Comparison of ENCODE assay signal across 1 cellular context in the genomic region with DNA sequence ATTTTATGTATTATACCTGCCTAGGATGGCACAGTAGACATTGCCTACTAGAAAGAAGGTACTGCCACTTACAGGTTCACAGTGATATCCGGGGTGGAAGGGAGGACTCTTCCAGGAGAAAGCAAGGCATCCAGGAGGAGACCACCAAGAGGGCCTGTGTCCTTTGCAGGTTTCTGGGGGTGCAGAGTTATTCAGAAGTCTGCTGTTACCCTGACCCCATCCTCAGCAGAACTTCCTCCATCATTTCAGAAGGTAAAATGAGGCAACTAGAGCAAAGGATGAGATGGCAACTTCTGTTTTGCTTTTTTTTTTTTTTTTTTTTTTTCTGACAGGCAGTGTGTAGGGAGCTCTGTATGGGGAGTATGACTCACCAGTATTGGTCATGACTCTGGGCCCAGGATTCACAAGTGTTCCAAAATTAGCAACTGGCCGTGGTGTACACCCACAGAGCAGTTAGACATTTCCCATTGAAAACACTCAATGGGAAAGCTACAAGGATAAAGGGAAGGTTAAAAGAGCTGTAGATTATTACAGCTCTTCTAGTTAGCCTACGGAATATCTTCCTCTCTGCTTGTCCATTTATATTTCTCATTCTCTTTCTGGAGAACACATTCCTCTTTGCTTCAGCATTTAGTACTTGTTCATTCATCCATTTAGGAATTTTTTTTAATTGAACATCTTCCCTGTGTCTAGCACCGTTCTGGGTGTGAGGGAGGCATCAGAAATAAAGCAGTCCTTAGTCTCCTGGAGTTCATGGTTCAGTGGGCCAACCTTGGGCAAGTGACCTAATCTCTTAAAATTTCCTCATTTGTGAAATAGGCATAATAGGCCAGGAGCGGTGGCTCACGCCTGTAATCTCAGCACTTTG.
A peak's percentile ranks its signal among the peaks of the same experiment; 100 is the strongest.
TF ChIP-seq lines count a peak whose summit lies in the region.

No MANE protein-coding gene starts in this region.

TF ChIP-seq in K562, 482 proteins besides CTCF, POLR2A, EP300 and RAD21 (continued from another document and continues in another):
- TF ChIP-seq RFX7 (CRISPR knock-in tag; IDR thresholded peaks at IDR 0.05) (no peak), ZNF140 (CRISPR knock-in tag; IDR thresholded peaks at IDR 0.05) (no peak), TCF15 (CRISPR knock-in tag; IDR thresholded peaks at IDR 0.05) (no peak), SMAD3 (CRISPR knock-in tag; conservative IDR thresholded peaks at IDR 0.05) (0 out of 2 replicates have a peak, but pooled peaks have one; percentile 4), IRF9 (tag; IDR thresholded peaks at IDR 0.05) (peak; percentile 45; the same call in 1 of the 2 replicates), ILF3 (IDR thresholded peaks at IDR 0.05; ENCODE audit: borderline replicate concordance) (no peak), TAF9B (IDR thresholded peaks at IDR 0.05; ENCODE audit: partially characterized antibody) (no peak), GATAD2B (IDR thresholded peaks at IDR 0.05; ENCODE audit: borderline replicate concordance) (0 out of 2 replicates have a peak, but pooled peaks have one; percentile 26), ZNF764 (CRISPR knock-in tag; IDR thresholded peaks at IDR 0.05; ENCODE audit: low read depth) (no peak), ZNF24 (IDR thresholded peaks at IDR 0.05) (no peak), ZNF347 (CRISPR knock-in tag; IDR thresholded peaks at IDR 0.05; ENCODE audit: low read depth) (no peak), ZNF561 (CRISPR knock-in tag; conservative IDR thresholded peaks at IDR 0.05) (no peak), HMGN3 (IDR thresholded peaks at IDR 0.05; ENCODE audit: borderline replicate concordance, extremely low read depth, insufficient read length, low read depth, low read length) (no peak), RBM17 (IDR thresholded peaks at IDR 0.05; ENCODE audit: borderline replicate concordance, low read depth, low read length) (no peak), ZNF583 (CRISPR knock-in tag; IDR thresholded peaks at IDR 0.05) (0 out of 2 replicates have a peak, but pooled peaks have one; percentile 54), TARDBP (IDR thresholded peaks at IDR 0.05) (no peak), FOXA1 (IDR thresholded peaks at IDR 0.05; ENCODE audit: borderline replicate concordance) (no peak), ZNF3 (CRISPR knock-in tag; IDR thresholded peaks at IDR 0.05) (no peak), ZNF780A (CRISPR knock-in tag; IDR thresholded peaks at IDR 0.05) (no peak), ILK (tag; IDR thresholded peaks at IDR 0.05; ENCODE audit: borderline replicate concordance, low read depth) (no peak), E2F6 (IDR thresholded peaks at IDR 0.05; ENCODE audit: borderline replicate concordance in 1 of 2, extremely low read depth in 1 of 2, insufficient read depth in 1 of 2, insufficient read length in 1 of 2, low read depth in 1 of 2, low read length in 1 of 2, poor library complexity in 1 of 2, severe bottlenecking in 1 of 2) (peak in 1 of 2 experiments; percentile 39), JUND (IDR thresholded peaks at IDR 0.05; ENCODE audit: borderline replicate concordance, low read depth, low read length) (peak; percentile 99), JUND (tag; IDR thresholded peaks at IDR 0.05; ENCODE audit: borderline replicate concordance, low read depth, low read length) (peak; percentile 98), GABPB1 (CRISPR knock-in tag; IDR thresholded peaks at IDR 0.05) (peak; percentile 50; the same call in 1 of the 2 replicates), HDAC1 (IDR thresholded peaks at IDR 0.05) (peak in 1 of 2 experiments; percentile 45; a peak in 2 of 4 replicates), CBX3 (IDR thresholded peaks at IDR 0.05; ENCODE audit: borderline replicate concordance in 1 of 2, low read length in 2 of 2) (peak in 1 of 2 experiments; percentile 85; a peak in 1 of 3 replicates), RBM22 (IDR thresholded peaks at IDR 0.05; ENCODE audit: low read depth, low read length, poor library complexity, severe bottlenecking) (no peak), FOS (IDR thresholded peaks at IDR 0.05; ENCODE audit: extremely low read depth, insufficient read length) (peak; percentile 80), SMARCA4 (IDR thresholded peaks at IDR 0.05) (peak; percentile 97), MCM7 (IDR thresholded peaks at IDR 0.05) (no peak)
- TF ChIP-seq, protein P1, sequence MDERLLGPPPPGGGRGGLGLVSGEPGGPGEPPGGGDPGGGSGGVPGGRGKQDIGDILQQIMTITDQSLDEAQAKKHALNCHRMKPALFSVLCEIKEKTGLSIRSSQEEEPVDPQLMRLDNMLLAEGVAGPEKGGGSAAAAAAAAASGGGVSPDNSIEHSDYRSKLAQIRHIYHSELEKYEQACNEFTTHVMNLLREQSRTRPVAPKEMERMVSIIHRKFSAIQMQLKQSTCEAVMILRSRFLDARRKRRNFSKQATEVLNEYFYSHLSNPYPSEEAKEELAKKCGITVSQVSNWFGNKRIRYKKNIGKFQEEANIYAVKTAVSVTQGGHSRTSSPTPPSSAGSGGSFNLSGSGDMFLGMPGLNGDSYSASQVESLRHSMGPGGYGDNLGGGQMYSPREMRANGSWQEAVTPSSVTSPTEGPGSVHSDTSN (CRISPR knock-in tag; IDR thresholded peaks at IDR 0.05; ENCODE audit: low read depth), result no peak
- TF ChIP-seq, protein P1 (tag; conservative IDR thresholded peaks at IDR 0.05; ENCODE audit: low read depth), result peak; percentile 73; the same call in 1 of the 2 replicates
- TF ChIP-seq, protein P2, sequence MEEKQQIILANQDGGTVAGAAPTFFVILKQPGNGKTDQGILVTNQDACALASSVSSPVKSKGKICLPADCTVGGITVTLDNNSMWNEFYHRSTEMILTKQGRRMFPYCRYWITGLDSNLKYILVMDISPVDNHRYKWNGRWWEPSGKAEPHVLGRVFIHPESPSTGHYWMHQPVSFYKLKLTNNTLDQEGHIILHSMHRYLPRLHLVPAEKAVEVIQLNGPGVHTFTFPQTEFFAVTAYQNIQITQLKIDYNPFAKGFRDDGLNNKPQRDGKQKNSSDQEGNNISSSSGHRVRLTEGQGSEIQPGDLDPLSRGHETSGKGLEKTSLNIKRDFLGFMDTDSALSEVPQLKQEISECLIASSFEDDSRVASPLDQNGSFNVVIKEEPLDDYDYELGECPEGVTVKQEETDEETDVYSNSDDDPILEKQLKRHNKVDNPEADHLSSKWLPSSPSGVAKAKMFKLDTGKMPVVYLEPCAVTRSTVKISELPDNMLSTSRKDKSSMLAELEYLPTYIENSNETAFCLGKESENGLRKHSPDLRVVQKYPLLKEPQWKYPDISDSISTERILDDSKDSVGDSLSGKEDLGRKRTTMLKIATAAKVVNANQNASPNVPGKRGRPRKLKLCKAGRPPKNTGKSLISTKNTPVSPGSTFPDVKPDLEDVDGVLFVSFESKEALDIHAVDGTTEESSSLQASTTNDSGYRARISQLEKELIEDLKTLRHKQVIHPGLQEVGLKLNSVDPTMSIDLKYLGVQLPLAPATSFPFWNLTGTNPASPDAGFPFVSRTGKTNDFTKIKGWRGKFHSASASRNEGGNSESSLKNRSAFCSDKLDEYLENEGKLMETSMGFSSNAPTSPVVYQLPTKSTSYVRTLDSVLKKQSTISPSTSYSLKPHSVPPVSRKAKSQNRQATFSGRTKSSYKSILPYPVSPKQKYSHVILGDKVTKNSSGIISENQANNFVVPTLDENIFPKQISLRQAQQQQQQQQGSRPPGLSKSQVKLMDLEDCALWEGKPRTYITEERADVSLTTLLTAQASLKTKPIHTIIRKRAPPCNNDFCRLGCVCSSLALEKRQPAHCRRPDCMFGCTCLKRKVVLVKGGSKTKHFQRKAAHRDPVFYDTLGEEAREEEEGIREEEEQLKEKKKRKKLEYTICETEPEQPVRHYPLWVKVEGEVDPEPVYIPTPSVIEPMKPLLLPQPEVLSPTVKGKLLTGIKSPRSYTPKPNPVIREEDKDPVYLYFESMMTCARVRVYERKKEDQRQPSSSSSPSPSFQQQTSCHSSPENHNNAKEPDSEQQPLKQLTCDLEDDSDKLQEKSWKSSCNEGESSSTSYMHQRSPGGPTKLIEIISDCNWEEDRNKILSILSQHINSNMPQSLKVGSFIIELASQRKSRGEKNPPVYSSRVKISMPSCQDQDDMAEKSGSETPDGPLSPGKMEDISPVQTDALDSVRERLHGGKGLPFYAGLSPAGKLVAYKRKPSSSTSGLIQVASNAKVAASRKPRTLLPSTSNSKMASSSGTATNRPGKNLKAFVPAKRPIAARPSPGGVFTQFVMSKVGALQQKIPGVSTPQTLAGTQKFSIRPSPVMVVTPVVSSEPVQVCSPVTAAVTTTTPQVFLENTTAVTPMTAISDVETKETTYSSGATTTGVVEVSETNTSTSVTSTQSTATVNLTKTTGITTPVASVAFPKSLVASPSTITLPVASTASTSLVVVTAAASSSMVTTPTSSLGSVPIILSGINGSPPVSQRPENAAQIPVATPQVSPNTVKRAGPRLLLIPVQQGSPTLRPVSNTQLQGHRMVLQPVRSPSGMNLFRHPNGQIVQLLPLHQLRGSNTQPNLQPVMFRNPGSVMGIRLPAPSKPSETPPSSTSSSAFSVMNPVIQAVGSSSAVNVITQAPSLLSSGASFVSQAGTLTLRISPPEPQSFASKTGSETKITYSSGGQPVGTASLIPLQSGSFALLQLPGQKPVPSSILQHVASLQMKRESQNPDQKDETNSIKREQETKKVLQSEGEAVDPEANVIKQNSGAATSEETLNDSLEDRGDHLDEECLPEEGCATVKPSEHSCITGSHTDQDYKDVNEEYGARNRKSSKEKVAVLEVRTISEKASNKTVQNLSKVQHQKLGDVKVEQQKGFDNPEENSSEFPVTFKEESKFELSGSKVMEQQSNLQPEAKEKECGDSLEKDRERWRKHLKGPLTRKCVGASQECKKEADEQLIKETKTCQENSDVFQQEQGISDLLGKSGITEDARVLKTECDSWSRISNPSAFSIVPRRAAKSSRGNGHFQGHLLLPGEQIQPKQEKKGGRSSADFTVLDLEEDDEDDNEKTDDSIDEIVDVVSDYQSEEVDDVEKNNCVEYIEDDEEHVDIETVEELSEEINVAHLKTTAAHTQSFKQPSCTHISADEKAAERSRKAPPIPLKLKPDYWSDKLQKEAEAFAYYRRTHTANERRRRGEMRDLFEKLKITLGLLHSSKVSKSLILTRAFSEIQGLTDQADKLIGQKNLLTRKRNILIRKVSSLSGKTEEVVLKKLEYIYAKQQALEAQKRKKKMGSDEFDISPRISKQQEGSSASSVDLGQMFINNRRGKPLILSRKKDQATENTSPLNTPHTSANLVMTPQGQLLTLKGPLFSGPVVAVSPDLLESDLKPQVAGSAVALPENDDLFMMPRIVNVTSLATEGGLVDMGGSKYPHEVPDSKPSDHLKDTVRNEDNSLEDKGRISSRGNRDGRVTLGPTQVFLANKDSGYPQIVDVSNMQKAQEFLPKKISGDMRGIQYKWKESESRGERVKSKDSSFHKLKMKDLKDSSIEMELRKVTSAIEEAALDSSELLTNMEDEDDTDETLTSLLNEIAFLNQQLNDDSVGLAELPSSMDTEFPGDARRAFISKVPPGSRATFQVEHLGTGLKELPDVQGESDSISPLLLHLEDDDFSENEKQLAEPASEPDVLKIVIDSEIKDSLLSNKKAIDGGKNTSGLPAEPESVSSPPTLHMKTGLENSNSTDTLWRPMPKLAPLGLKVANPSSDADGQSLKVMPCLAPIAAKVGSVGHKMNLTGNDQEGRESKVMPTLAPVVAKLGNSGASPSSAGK (IDR thresholded peaks at IDR 0.05), result peak; percentile 34; the same call in 1 of the 2 replicates
- TF ChIP-seq, protein P3, sequence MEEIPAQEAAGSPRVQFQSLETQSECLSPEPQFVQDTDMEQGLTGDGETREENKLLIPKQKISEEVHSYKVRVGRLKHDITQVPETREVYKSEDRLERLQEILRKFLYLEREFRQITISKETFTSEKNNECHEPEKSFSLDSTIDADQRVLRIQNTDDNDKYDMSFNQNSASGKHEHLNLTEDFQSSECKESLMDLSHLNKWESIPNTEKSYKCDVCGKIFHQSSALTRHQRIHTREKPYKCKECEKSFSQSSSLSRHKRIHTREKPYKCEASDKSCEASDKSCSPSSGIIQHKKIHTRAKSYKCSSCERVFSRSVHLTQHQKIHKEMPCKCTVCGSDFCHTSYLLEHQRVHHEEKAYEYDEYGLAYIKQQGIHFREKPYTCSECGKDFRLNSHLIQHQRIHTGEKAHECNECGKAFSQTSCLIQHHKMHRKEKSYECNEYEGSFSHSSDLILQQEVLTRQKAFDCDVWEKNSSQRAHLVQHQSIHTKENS (CRISPR knock-in tag; IDR thresholded peaks at IDR 0.05), result no peak
- TF ChIP-seq, protein P4, sequence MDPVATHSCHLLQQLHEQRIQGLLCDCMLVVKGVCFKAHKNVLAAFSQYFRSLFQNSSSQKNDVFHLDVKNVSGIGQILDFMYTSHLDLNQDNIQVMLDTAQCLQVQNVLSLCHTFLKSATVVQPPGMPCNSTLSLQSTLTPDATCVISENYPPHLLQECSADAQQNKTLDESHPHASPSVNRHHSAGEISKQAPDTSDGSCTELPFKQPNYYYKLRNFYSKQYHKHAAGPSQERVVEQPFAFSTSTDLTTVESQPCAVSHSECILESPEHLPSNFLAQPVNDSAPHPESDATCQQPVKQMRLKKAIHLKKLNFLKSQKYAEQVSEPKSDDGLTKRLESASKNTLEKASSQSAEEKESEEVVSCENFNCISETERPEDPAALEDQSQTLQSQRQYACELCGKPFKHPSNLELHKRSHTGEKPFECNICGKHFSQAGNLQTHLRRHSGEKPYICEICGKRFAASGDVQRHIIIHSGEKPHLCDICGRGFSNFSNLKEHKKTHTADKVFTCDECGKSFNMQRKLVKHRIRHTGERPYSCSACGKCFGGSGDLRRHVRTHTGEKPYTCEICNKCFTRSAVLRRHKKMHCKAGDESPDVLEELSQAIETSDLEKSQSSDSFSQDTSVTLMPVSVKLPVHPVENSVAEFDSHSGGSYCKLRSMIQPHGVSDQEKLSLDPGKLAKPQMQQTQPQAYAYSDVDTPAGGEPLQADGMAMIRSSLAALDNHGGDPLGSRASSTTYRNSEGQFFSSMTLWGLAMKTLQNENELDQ (CRISPR knock-in tag; IDR thresholded peaks at IDR 0.05; ENCODE audit: borderline replicate concordance), result no peak
